ENCODE assay signal across 13 cellular contexts in the genomic region with DNA sequence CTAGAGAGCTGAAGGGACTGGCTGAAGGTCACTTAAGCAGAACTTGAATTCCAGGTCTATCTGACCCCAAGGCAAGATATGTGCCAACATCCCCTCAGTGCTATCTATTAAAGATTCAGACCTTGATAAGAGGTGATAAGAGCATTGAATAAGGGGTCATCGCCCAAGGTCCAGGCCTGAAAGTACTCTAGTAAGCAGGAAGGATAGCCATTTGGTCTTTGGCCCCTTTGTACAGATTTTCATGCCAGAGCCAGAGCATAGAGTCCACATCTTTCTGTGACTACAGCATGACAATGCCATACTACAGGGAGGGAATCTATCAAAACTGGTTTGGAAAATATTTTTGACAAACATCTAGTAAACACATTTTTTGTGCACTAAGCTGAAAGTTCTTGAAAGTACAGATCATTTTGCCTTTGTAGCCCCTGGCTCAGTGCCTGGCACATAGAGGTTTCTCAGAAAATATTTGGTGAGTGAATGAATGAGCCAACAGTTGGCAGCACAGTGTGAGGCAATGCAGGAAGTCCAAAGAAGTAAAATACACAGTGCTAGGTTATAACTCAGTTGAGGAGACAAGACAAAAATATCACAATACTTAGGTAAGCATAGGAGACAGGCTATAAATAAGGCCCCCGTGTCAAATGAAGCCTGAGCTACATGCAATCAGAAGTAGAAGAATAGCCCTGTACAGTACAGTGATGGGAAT. TPM values are rescaled to one million over a fixed set of nuclear protein-coding genes. Genes with fewer than 3 reads are reported as not detected.
A peak's percentile ranks its signal among the peaks of the same experiment; 100 is the strongest.
DNase-seq lines count a peak whose midpoint lies in the region; ATAC-seq and TF ChIP-seq lines count a peak whose summit lies in the region.
"Had no signal": no experiment of that assay in that cellular context is flagged by ENCODE, and none has a peak within 500 bp of the region (broad histone marks: within the 10 kb centered on the region; RNA-seq: fewer than 3 reads in every experiment).

No MANE protein-coding gene starts in this region.

- no peak for TF ChIP-seq EP300 in upper lobe of left lung (IDR thresholded peaks at IDR 0.05)

- in situ Hi-C loops in mammary epithelial cell (cut with MboI; ENCODE audit: low sequenced_read_pairs in 2 of 2): no loop called here

- H3K4me3 ChIP-seq in mammary epithelial cell (replicated peaks in 1 of 3; ENCODE audit: insufficient read depth in 1 of 3, low read depth in 2 of 3, low read length in 3 of 3) (no peak overlapping the region), upper lobe of left lung (no peak overlapping the region)

- H3K4me1 ChIP-seq in mammary epithelial cell (ENCODE audit: insufficient read depth, low read length): peaks cover 28% of the 10 kb centered on the region
- H3K4me1 ChIP-seq in upper lobe of left lung: peaks cover 0 to 6% (median 0%) of the 10 kb centered on the region in 4 donors

- H3K36me3 Mint-ChIP-seq in activated T-cell treated with anti-CD3 and anti-CD28 coated beads, Interleukin-2, amount 50 U/mL, for 72 hours (ENCODE audit: insufficient read depth in 2 of 2): peaks cover 0 to 3% of the 10 kb centered on the region in 2 donors

- no peaks in the 10 kb centered on the region for H3K79me2 ChIP-seq in mammary epithelial cell (ENCODE audit: insufficient read depth, low read length)

- H4K20me1 ChIP-seq in mammary epithelial cell (ENCODE audit: insufficient read depth, low read length): no peaks in the 10 kb centered on the region

- peak overlapping the region; percentile 59 for H3K27ac Mint-ChIP-seq in activated T-cell treated with anti-CD3 and anti-CD28 coated beads, Interleukin-2, amount 50 U/mL, for 72 hours
- H3K27ac Mint-ChIP-seq: B cell had no signal

- H3K27me3 ChIP-seq in mammary epithelial cell (ENCODE audit: insufficient read depth, low read length) (no peaks in the 10 kb centered on the region), upper lobe of left lung (no peaks in the 10 kb centered on the region)

- H3K27ac ChIP-seq in mammary epithelial cell (ENCODE audit: insufficient read depth, low read depth, low read length) (no peak overlapping the region), upper lobe of left lung (peak overlapping the region in 1 of 4 donors; percentile 5)

- ATAC-seq in activated T-cell treated with anti-CD3 and anti-CD28 coated beads, Interleukin-2, amount 50 U/mL, for 72 hours (replicated peaks in 1 of 2): peak in 1 of 2 donors; percentile 35
- ATAC-seq in left lobe of liver: peak; percentile 86
- ATAC-seq in upper lobe of left lung (ENCODE audit: low FRiP score in 2 of 2): peak; percentile 40 to 55
- no peak for ATAC-seq in HG03135 (IDR thresholded peaks at IDR 0.05; ENCODE audit: unreplicated experiment)

- H3K9me3 ChIP-seq in mammary epithelial cell (replicated peaks; ENCODE audit: insufficient read depth, low read length) (no peaks in the 10 kb centered on the region), upper lobe of left lung (no peaks in the 10 kb centered on the region)

- no TSS peak for BruUV-seq in mammary epithelial cell (replicated peaks; lab: Mats Ljungman, UMichigan)

- no peak overlapping the region for H3K4me2 ChIP-seq in mammary epithelial cell (ENCODE audit: insufficient read depth, low read depth, low read length)

- dilution Hi-C loops in mammary epithelial cell (cut with HindIII; ENCODE audit: low sequenced_read_pairs): no loop called here

- no peak for TF ChIP-seq CTCF in mammary epithelial cell (conservative IDR thresholded peaks at IDR 0.05 in 1 of 2, IDR thresholded peaks at IDR 0.05 in 1 of 2; ENCODE audit: extremely low read depth in 1 of 2, insufficient read depth in 1 of 2, low read depth in 1 of 2, low read length in 2 of 2)
- no peak for TF ChIP-seq CTCF in upper lobe of left lung (IDR thresholded peaks at IDR 0.05)

- CTCF ChIA-PET in mammary epithelial cell (lab: Charles Lee; ENCODE audit: low non-redundant PET): interaction anchor here (0.6 kb wide), 1 partner anchor 26 kb away, joined by 4 read pairs; no protein-coding TSS in a partner anchor

- WGBS in mammary epithelial cell (ENCODE audit: low coverage, missing lambda C conversion rate): 96% methylated on average over 2 of the region's 2 CpGs
- WGBS in upper lobe of left lung, 2 donors: 57 to 63% methylated on average over 2 of the region's 2 CpGs

- no peak for DNase-seq in activated T-cell treated with anti-CD3 and anti-CD28 coated beads, Interleukin-2, amount 50 U/mL, for 72 hours
- DNase-seq in activated T-cell treated with anti-CD3 and anti-CD28 coated beads, Interleukin-2, amount 50 U/mL, for 48 hours: no peak
- peak; percentile 41 for DNase-seq in mammary epithelial cell
- peak; percentile 74 for DNase-seq in left lobe of liver (ENCODE audit: low spot score)
- DNase-seq in upper lobe of left lung: peak in 1 of 2 donors; percentile 40
- DNase-seq in DMS79 treated with DMSO at 0.1 percent for 48 hours (lab: John Stamatoyannopoulos, UW): no peak
- DNase-seq in GM19240 (ENCODE audit: insufficient read length, low spot score): no peak
- DNase-seq: KG1; NCI-H748 treated with DMSO at 0.1 percent for 48 hours; stimulated activated CD4-positive, alpha-beta T cell treated with anti-CD3 and anti-CD28 coated beads, Interleukin-4, amount 100 ng/mL, for 4 hours; T1000 had no signal

- TF ChIP-seq POLR2A in upper lobe of left lung (IDR thresholded peaks at IDR 0.05): no peak

- intact Hi-C loops in mammary epithelial cell (cut with micrococcal nuclease): no loop called here

- H3K36me3 ChIP-seq in mammary epithelial cell (ENCODE audit: insufficient read depth, low read length) (no peaks in the 10 kb centered on the region), upper lobe of left lung (no peaks in the 10 kb centered on the region)

- H3K9me3 Mint-ChIP-seq in activated T-cell treated with anti-CD3 and anti-CD28 coated beads, Interleukin-2, amount 50 U/mL, for 72 hours: peaks cover 0 to 4% of the 10 kb centered on the region in 2 donors

- peaks cover 54% of the 10 kb centered on the region for H3K4me1 Mint-ChIP-seq in activated T-cell treated with anti-CD3 and anti-CD28 coated beads, Interleukin-2, amount 50 U/mL, for 72 hours (ENCODE audit: low read depth)

- H2AFZ ChIP-seq in mammary epithelial cell (ENCODE audit: low read depth, low read length): peak overlapping the region; percentile 14

- H3K9ac ChIP-seq in mammary epithelial cell (ENCODE audit: insufficient read depth, low read length): no peak overlapping the region

- H3K4me3 Mint-ChIP-seq in activated T-cell treated with anti-CD3 and anti-CD28 coated beads, Interleukin-2, amount 50 U/mL, for 72 hours: peak overlapping the region; percentile 1 to 71
- H3K4me3 Mint-ChIP-seq: B cell had no signal

- H3K27me3 Mint-ChIP-seq in activated T-cell treated with anti-CD3 and anti-CD28 coated beads, Interleukin-2, amount 50 U/mL, for 72 hours (ENCODE audit: low read depth): peaks cover 8% of the 10 kb centered on the region
- H3K27me3 Mint-ChIP-seq: B cell had no signal

RNA-seq across cellular contexts. Expression of a gene that starts 15.1 kb away (rescaled TPM):
- total RNA-seq in activated T-cell treated with anti-CD3 and anti-CD28 coated beads, Interleukin-2, amount 50 U/mL, for 72 hours: 10 to 100 TPM; 59.2 to 64.2 TPM
- total RNA-seq in mammary epithelial cell (100 to 1,000 TPM; 125 to 141 TPM), left lobe of liver (24.1 TPM), upper lobe of left lung (10 to 100 TPM; 23.0 to 70.4 (median 40.2) TPM)
- polyA plus RNA-seq in mammary epithelial cell: 50.0 TPM
- 37.4 TPM for polyA minus RNA-seq in mammary epithelial cell

Comparison
In these comparisons a context has a peak if more than half of its experiments do, and no peak if none do; other contexts are left out.
1. DNase-seq: peak in mammary epithelial cell (single experiment) and left lobe of liver (single experiment); none in activated T-cell treated with anti-CD3 and anti-CD28 coated beads, Interleukin-2, amount 50 U/mL, for 72 hours (0 of 2), activated T-cell treated with anti-CD3 and anti-CD28 coated beads, Interleukin-2, amount 50 U/mL, for 48 hours (0 of 2), DMS79 treated with DMSO at 0.1 percent for 48 hours (single experiment) and GM19240 (single experiment).